Comparison of ENCODE assay signal across 1 cellular context in genomic region chr20:2872304-2873009, GRCh38.
A peak's percentile ranks its signal among the peaks of the same experiment; 100 is the strongest.
TF ChIP-seq lines count a peak whose summit lies in the region.

No MANE protein-coding gene starts in this region.

TF ChIP-seq in HepG2, 621 proteins besides CTCF, POLR2A, EP300 and RAD21 (continued from another document and continues in another):
- TF ChIP-seq ZFP91 (CRISPR knock-in tag; IDR thresholded peaks at IDR 0.05; ENCODE audit: borderline replicate concordance) (peak; percentile 93), AKAP8 (CRISPR knock-in tag; IDR thresholded peaks at IDR 0.05) (no peak), AKNA (CRISPR knock-in tag; IDR thresholded peaks at IDR 0.05; ENCODE audit: borderline replicate concordance) (no peak), ZNF598 (CRISPR knock-in tag; IDR thresholded peaks at IDR 0.05; ENCODE audit: borderline replicate concordance) (0 out of 2 replicates have a peak, but pooled peaks have one; percentile 2), ZNF235 (CRISPR knock-in tag; IDR thresholded peaks at IDR 0.05; ENCODE audit: borderline replicate concordance) (no peak; the same call in 1 of the 2 replicates), ZFP36 (IDR thresholded peaks at IDR 0.05; ENCODE audit: borderline replicate concordance, low read depth, low read length, partially characterized antibody) (no peak), CBX1 (IDR thresholded peaks at IDR 0.05; ENCODE audit: low read depth) (no peak), ZNF556 (CRISPR knock-in tag; IDR thresholded peaks at IDR 0.05; ENCODE audit: borderline replicate concordance) (no peak; the same call in 1 of the 2 replicates), ZFP82 (CRISPR knock-in tag; IDR thresholded peaks at IDR 0.05; ENCODE audit: borderline replicate concordance) (no peak), FOSL1 (CRISPR knock-in tag; IDR thresholded peaks at IDR 0.05; ENCODE audit: borderline replicate concordance) (no peak), MLXIP (CRISPR knock-in tag; IDR thresholded peaks at IDR 0.05; ENCODE audit: borderline replicate concordance) (no peak), MTA1 (CRISPR knock-in tag; IDR thresholded peaks at IDR 0.05; ENCODE audit: borderline replicate concordance) (no peak), ZNF3 (CRISPR knock-in tag; IDR thresholded peaks at IDR 0.05) (no peak), KAT2B (IDR thresholded peaks at IDR 0.05; ENCODE audit: borderline replicate concordance, low read depth, low read length) (no peak), ELF4 (CRISPR knock-in tag; IDR thresholded peaks at IDR 0.05; ENCODE audit: borderline replicate concordance) (no peak), LBX2 (CRISPR knock-in tag; IDR thresholded peaks at IDR 0.05; ENCODE audit: borderline replicate concordance) (no peak), POGZ (CRISPR knock-in tag; IDR thresholded peaks at IDR 0.05) (0 out of 2 replicates have a peak, but pooled peaks have one; percentile 25), FOXC1 (CRISPR knock-in tag; IDR thresholded peaks at IDR 0.05; ENCODE audit: borderline replicate concordance) (peak; percentile 39; the same call in 1 of the 2 replicates), FLYWCH1 (CRISPR knock-in tag; IDR thresholded peaks at IDR 0.05) (no peak), ZUFSP (CRISPR knock-in tag; IDR thresholded peaks at IDR 0.05; ENCODE audit: borderline replicate concordance) (no peak), ZNF749 (CRISPR knock-in tag; IDR thresholded peaks at IDR 0.05; ENCODE audit: borderline replicate concordance) (no peak), ARNTL (CRISPR knock-in tag; IDR thresholded peaks at IDR 0.05) (peak; percentile 28; the same call in 1 of the 2 replicates), SETDB1 (CRISPR knock-in tag; IDR thresholded peaks at IDR 0.05; ENCODE audit: borderline replicate concordance) (no peak), HNRNPK (IDR thresholded peaks at IDR 0.05; ENCODE audit: low read depth, low read length, poor library complexity, severe bottlenecking) (no peak), NR2C2 (CRISPR knock-in tag; IDR thresholded peaks at IDR 0.05; ENCODE audit: borderline replicate concordance) (no peak), RARG (CRISPR knock-in tag; IDR thresholded peaks at IDR 0.05; ENCODE audit: low read depth) (peak; percentile 72; the same call in 1 of the 2 replicates), ZBTB20 (CRISPR knock-in tag; IDR thresholded peaks at IDR 0.05; ENCODE audit: borderline replicate concordance, low read depth) (no peak), KLF13 (CRISPR knock-in tag; IDR thresholded peaks at IDR 0.05) (no peak), XRCC5 (optimal IDR thresholded peaks at IDR 0.05; ENCODE audit: low read length) (peak; percentile 38), NCOA2 (CRISPR knock-in tag; IDR thresholded peaks at IDR 0.05) (no peak), MBNL3 (CRISPR knock-in tag; conservative IDR thresholded peaks at IDR 0.05) (no peak), BCL6 (CRISPR knock-in tag; IDR thresholded peaks at IDR 0.05) (peak; percentile 43; the same call in 1 of the 2 replicates), CENPT (CRISPR knock-in tag; IDR thresholded peaks at IDR 0.05; ENCODE audit: low read depth) (no peak), RARA (CRISPR knock-in tag; IDR thresholded peaks at IDR 0.05) (no peak), PCBP2 (optimal IDR thresholded peaks at IDR 0.05; ENCODE audit: low read depth, low read length, poor library complexity, severe bottlenecking) (no peak), ZNF280B (CRISPR knock-in tag; IDR thresholded peaks at IDR 0.05; ENCODE audit: borderline replicate concordance) (peak; percentile 88; the same call in 1 of the 2 replicates), ZBTB49 (CRISPR knock-in tag; IDR thresholded peaks at IDR 0.05; ENCODE audit: borderline replicate concordance) (no peak), ZBTB38 (CRISPR knock-in tag; IDR thresholded peaks at IDR 0.05) (peak; percentile 57), MEIS1 (CRISPR knock-in tag; IDR thresholded peaks at IDR 0.05; ENCODE audit: borderline replicate concordance) (no peak; the same call in none of the 2 replicates), ZNF816 (CRISPR knock-in tag; IDR thresholded peaks at IDR 0.05; ENCODE audit: borderline replicate concordance) (no peak; the same call in 1 of the 2 replicates), ZNF24 (IDR thresholded peaks at IDR 0.05) (no peak), KDM1A (CRISPR knock-in tag; IDR thresholded peaks at IDR 0.05) (no peak), SMAD3 (CRISPR knock-in tag; IDR thresholded peaks at IDR 0.05) (no peak), ZNF362 (CRISPR knock-in tag; IDR thresholded peaks at IDR 0.05; ENCODE audit: borderline replicate concordance) (no peak), SP140L (CRISPR knock-in tag; IDR thresholded peaks at IDR 0.05; ENCODE audit: borderline replicate concordance) (no peak; the same call in 1 of the 2 replicates), ZNF484 (CRISPR knock-in tag; IDR thresholded peaks at IDR 0.05; ENCODE audit: borderline replicate concordance, low read depth) (peak; percentile 83; the same call in 1 of the 2 replicates), MBD4 (IDR thresholded peaks at IDR 0.05; ENCODE audit: borderline replicate concordance, low read length) (no peak), ZNF83 (CRISPR knock-in tag; IDR thresholded peaks at IDR 0.05; ENCODE audit: borderline replicate concordance) (no peak), ZNF331 (CRISPR knock-in tag; IDR thresholded peaks at IDR 0.05) (no peak), SMYD3 (CRISPR knock-in tag; IDR thresholded peaks at IDR 0.05) (no peak), PITX1 (CRISPR knock-in tag; IDR thresholded peaks at IDR 0.05) (peak; percentile 79; the same call in 1 of the 2 replicates)
